ENCODE assay signal across 16 cellular contexts in genomic region chr20:30485331-30486102, GRCh38.
DNase-seq lines count a peak whose midpoint lies in the region; ATAC-seq and TF ChIP-seq lines count a peak whose summit lies in the region.
"Had no signal": no experiment of that assay in that cellular context is flagged by ENCODE, and none has a peak within 500 bp of the region (broad histone marks: within the 10 kb centered on the region; RNA-seq: fewer than 3 reads in every experiment).

No MANE protein-coding gene starts in this region.

- intact Hi-C loops in esophagus muscularis mucosa (cut with DNase I): no loop called here

- no peak overlapping the region for H2BK120ac ChIP-seq in trophoblast cell (ENCODE audit: insufficient read depth, low read length, poor library complexity)

- H3K27ac ChIP-seq in esophagus muscularis mucosa (replicated peaks in 1 of 4): no peak overlapping the region
- H3K27ac ChIP-seq in trophoblast cell (ENCODE audit: low read depth, low read length): no peak overlapping the region
- H3K27ac ChIP-seq: GM23248 had no signal

- H2BK12ac ChIP-seq in trophoblast cell (ENCODE audit: low read length): no peak overlapping the region

- 96% methylated on average over 31 of the region's 50 CpGs for WGBS in esophagus muscularis mucosa
- WGBS in trophoblast cell (ENCODE audit: extremely low coverage, insufficient coverage, insufficient read length): no CpG with 5 or more reads among the region's 50 CpGs

- TF ChIP-seq POLR2A in esophagus muscularis mucosa (IDR thresholded peaks at IDR 0.05; ENCODE audit: low read depth): no peak

- no peak overlapping the region for H2AK5ac ChIP-seq in trophoblast cell (ENCODE audit: low read length)

- H3K9me3 Mint-ChIP-seq in natural killer cell treated with Interleukin-12 subunit alpha and Interleukin-12 subunit beta and Interleukin-15 and Interleukin-18, amount 100 ng/mL, for 72 hours: peaks cover 17% of the 10 kb centered on the region

- no peak overlapping the region for H3K23ac ChIP-seq in trophoblast cell (ENCODE audit: low read length)

- no peaks in the 10 kb centered on the region for H3K4me1 Mint-ChIP-seq in natural killer cell treated with Interleukin-12 subunit alpha and Interleukin-12 subunit beta and Interleukin-15 and Interleukin-18, amount 100 ng/mL, for 72 hours (ENCODE audit: low read depth in 2 of 2)
- H3K4me1 Mint-ChIP-seq: CD4-positive, CD25-positive, alpha-beta regulatory T cell had no signal

- H3K36me3 Mint-ChIP-seq in natural killer cell treated with Interleukin-12 subunit alpha and Interleukin-12 subunit beta and Interleukin-15 and Interleukin-18, amount 100 ng/mL, for 72 hours: peaks cover 26% of the 10 kb centered on the region
- H3K36me3 Mint-ChIP-seq: CD4-positive, CD25-positive, alpha-beta regulatory T cell had no signal

- TF ChIP-seq EP300 in esophagus muscularis mucosa (IDR thresholded peaks at IDR 0.05): no peak

- H3K27me3 Mint-ChIP-seq in natural killer cell treated with Interleukin-12 subunit alpha and Interleukin-12 subunit beta and Interleukin-15 and Interleukin-18, amount 100 ng/mL, for 72 hours: no peaks in the 10 kb centered on the region
- H3K27me3 Mint-ChIP-seq: CD4-positive, CD25-positive, alpha-beta regulatory T cell had no signal

- no peak overlapping the region for H3K18ac ChIP-seq in trophoblast cell (ENCODE audit: low read length)

- H3K4me3 Mint-ChIP-seq in natural killer cell treated with Interleukin-12 subunit alpha and Interleukin-12 subunit beta and Interleukin-15 and Interleukin-18, amount 100 ng/mL, for 72 hours: no peak overlapping the region
- H3K4me3 Mint-ChIP-seq: CD4-positive, CD25-positive, alpha-beta regulatory T cell had no signal

- no peaks in the 10 kb centered on the region for H3K79me1 ChIP-seq in trophoblast cell (ENCODE audit: low read length)

- no peak overlapping the region for H4K8ac ChIP-seq in trophoblast cell (ENCODE audit: low read depth, low read length)

- no peak overlapping the region for H3K4me2 ChIP-seq in trophoblast cell (ENCODE audit: low read length)

- H3K27me3 ChIP-seq in esophagus muscularis mucosa (peaks cover 0 to 41% (median 6%) of the 10 kb centered on the region in 4 donors), trophoblast cell (ENCODE audit: insufficient read depth, low read length) (no peaks in the 10 kb centered on the region)

- H2BK5ac ChIP-seq in trophoblast cell (ENCODE audit: low read depth, low read length, poor library complexity): no peak overlapping the region

- in situ Hi-C loops in GM13976 (cut with MboI; ENCODE audit: low sequenced_read_pairs, unreplicated experiment): no loop called here

- H4K12ac ChIP-seq in trophoblast cell (ENCODE audit: low read depth, low read length): no peak overlapping the region

- no peak overlapping the region for H2AFZ ChIP-seq in trophoblast cell (ENCODE audit: insufficient read depth, low read length, poor library complexity)
- H2AFZ ChIP-seq: GM23248 had no signal

- H3K27ac Mint-ChIP-seq in natural killer cell treated with Interleukin-12 subunit alpha and Interleukin-12 subunit beta and Interleukin-15 and Interleukin-18, amount 100 ng/mL, for 72 hours: no peak overlapping the region
- H3K27ac Mint-ChIP-seq: CD4-positive, CD25-positive, alpha-beta regulatory T cell had no signal

- H3K4me1 ChIP-seq in esophagus muscularis mucosa (peaks cover 0 to 15% (median 2%) of the 10 kb centered on the region in 4 donors), trophoblast cell (ENCODE audit: control insufficient read depth in 1 of 2, insufficient read depth in 2 of 2, low read length in 2 of 2) (no peaks in the 10 kb centered on the region)
- H3K4me1 ChIP-seq: Caco-2 had no signal

- H3K4me3 ChIP-seq in esophagus muscularis mucosa: no peak overlapping the region
- peak overlapping the region; percentile 13 for H3K4me3 ChIP-seq in trophoblast cell (ENCODE audit: low read depth, low read length)
- H3K4me3 ChIP-seq: GM23248 had no signal

- no peaks in the 10 kb centered on the region for H3K79me2 ChIP-seq in trophoblast cell (ENCODE audit: control insufficient read depth, insufficient read depth, low read length, poor library complexity)

- no peak overlapping the region for H3K9ac ChIP-seq in trophoblast cell (ENCODE audit: low read length)
- H3K9ac ChIP-seq: GM23248 had no signal

- no peak overlapping the region for H3K14ac ChIP-seq in trophoblast cell (ENCODE audit: low read length)

- H3K36me3 ChIP-seq in esophagus muscularis mucosa (no peaks in the 10 kb centered on the region), trophoblast cell (ENCODE audit: control insufficient read depth in 1 of 2, insufficient read depth in 2 of 2, low read length in 2 of 2) (peaks cover 0 to 4% of the 10 kb centered on the region in 2 experiments)

- ATAC-seq in natural killer cell treated with Interleukin-12 subunit alpha and Interleukin-12 subunit beta and Interleukin-15 and Interleukin-18, amount 100 ng/mL, for 72 hours: no peak

- DNase-seq in AG20443 (ENCODE audit: low spot score): peak; percentile 6
- DNase-seq in GM13976 (ENCODE audit: low spot score): peak; percentile 12
- DNase-seq in esophagus muscularis mucosa (ENCODE audit: extremely low spot score): peak; percentile 86
- DNase-seq in trophoblast cell: no peak
- no peak for DNase-seq in natural killer cell treated with Interleukin-12 subunit alpha and Interleukin-12 subunit beta and Interleukin-15 and Interleukin-18, amount 100 ng/mL, for 72 hours (ENCODE audit: low spot score)
- no peak for DNase-seq in hepatic stellate cell (ENCODE audit: low spot score)
- no peak for DNase-seq in NCI-H82 (lab: John Stamatoyannopoulos, UW)
- DNase-seq: CD4-positive, CD25-positive, alpha-beta regulatory T cell; DMS53; GM23248; KBM-7; NCI-H1092; NCI-H146; NCI-H2081; NCI-H510A had no signal

- TF ChIP-seq CTCF in GM13976 (IDR thresholded peaks at IDR 0.05; ENCODE audit: borderline replicate concordance, control extremely low read depth, extremely low read depth, insufficient read depth, missing control alignments): no peak
- no peak for TF ChIP-seq CTCF in esophagus muscularis mucosa (IDR thresholded peaks at IDR 0.05)

- no peak overlapping the region for H4K91ac ChIP-seq in trophoblast cell (ENCODE audit: low read depth, low read length)

- H3K9me3 ChIP-seq in esophagus muscularis mucosa: peaks cover 0 to 38% (median 17%) of the 10 kb centered on the region in 4 donors
- peaks cover 49% of the 10 kb centered on the region for H3K9me3 ChIP-seq in trophoblast cell (ENCODE audit: insufficient read depth, low read depth, low read length)

- no peak overlapping the region for H3K4ac ChIP-seq in trophoblast cell (ENCODE audit: low read depth, low read length)

Comparison
In these comparisons a context has a peak if more than half of its experiments do, and no peak if none do; other contexts are left out.
1. DNase-seq: peak in AG20443 (single experiment), GM13976 (single experiment) and esophagus muscularis mucosa (single experiment); none in trophoblast cell (0 of 2), natural killer cell treated with Interleukin-12 subunit alpha and Interleukin-12 subunit beta and Interleukin-15 and Interleukin-18, amount 100 ng/mL, for 72 hours (single experiment), hepatic stellate cell (single experiment) and NCI-H82 (single experiment).